In the genomic region with DNA sequence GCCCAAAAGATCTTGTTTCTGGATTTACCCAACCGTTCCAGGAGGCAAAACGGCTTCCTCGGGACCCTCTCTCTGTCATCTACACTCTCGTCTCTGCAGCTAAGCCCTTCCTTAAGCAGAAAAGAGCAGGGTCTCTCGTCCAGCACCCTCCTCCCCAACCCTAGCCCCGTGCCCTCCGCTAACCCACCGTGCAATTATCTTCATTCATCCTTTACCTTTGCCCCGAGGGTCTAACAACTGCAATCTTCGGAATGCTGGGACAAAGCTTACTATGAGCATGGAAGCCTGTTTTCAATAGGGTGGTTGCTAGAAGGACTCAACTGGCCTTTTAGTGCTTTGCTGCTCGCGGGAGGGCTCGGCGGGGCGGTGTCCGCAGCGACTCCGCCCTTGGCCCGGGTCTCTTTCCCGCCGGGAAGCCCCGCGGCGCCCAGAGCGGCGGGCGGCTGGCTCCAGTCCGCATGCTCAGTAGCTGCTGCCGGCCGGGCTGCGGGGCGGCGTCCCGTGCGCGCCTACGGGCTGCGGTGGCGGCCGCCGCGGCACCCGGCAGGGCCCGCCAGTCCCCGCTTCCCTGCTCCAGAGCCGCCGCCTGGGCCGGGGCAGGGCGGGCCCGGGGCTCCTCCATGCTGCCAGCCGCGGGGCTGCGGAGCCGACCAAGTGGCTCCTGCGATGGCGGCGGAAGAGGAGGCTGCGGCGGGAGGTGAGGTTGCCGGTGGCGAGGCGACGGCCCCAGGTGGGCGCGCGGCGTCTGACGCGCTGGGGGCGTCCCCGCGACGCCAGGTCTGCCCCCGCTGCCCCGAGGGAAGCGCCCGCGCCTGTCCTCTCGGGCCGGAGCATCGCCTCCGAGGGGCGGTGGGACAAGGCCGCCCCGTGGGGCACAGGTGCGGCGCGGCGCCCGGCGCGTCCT, we compare ENCODE assay signal across 8 cellular contexts.
DNase-seq lines count a peak whose midpoint lies in the region; ATAC-seq and TF ChIP-seq lines count a peak whose summit lies in the region.

A gene with protein sequence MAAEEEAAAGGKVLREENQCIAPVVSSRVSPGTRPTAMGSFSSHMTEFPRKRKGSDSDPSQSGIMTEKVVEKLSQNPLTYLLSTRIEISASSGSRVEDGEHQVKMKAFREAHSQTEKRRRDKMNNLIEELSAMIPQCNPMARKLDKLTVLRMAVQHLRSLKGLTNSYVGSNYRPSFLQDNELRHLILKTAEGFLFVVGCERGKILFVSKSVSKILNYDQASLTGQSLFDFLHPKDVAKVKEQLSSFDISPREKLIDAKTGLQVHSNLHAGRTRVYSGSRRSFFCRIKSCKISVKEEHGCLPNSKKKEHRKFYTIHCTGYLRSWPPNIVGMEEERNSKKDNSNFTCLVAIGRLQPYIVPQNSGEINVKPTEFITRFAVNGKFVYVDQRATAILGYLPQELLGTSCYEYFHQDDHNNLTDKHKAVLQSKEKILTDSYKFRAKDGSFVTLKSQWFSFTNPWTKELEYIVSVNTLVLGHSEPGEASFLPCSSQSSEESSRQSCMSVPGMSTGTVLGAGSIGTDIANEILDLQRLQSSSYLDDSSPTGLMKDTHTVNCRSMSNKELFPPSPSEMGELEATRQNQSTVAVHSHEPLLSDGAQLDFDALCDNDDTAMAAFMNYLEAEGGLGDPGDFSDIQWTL (plus strand): TSS at position 430 of the 904 bp plus-strand sequence. CDS start 237 bp downstream, at position 667.

- H2AFZ ChIP-seq in MM.1S (ENCODE audit: low read length): peak within 1 kb of the TSS; percentile 99

- no peak within 1 kb of the TSS for H3K27ac Mint-ChIP-seq in central memory CD8-positive, alpha-beta T cell (ENCODE audit: low read depth)

- H3K27ac ChIP-seq in MM.1S (ENCODE audit: low read length): peak within 1 kb of the TSS; percentile 81

- peaks cover 5% of the 10 kb centered on the region for H3K36me3 Mint-ChIP-seq in central memory CD8-positive, alpha-beta T cell (ENCODE audit: insufficient read depth)

- no peaks in the 10 kb centered on the region for H3K36me3 ChIP-seq in MM.1S (replicated peaks; ENCODE audit: insufficient read depth, low read length)

- H3K27me3 ChIP-seq in MM.1S (replicated peaks; ENCODE audit: insufficient read depth, low read length): no peaks in the 10 kb centered on the region

- peaks cover 28% of the 10 kb centered on the region for H3F3A ChIP-seq in MM.1S (ENCODE audit: insufficient read depth, low read length)

- peaks cover 41% of the 10 kb centered on the region for H3K79me2 ChIP-seq in MM.1S (ENCODE audit: low read length)

- H3K4me2 ChIP-seq in MM.1S (ENCODE audit: low read depth, low read length): peak within 1 kb of the TSS; percentile 87

- no peaks in the 10 kb centered on the region for H3K9me3 Mint-ChIP-seq in central memory CD8-positive, alpha-beta T cell

- H3K4me1 Mint-ChIP-seq in central memory CD8-positive, alpha-beta T cell: peaks cover 14% of the 10 kb centered on the region

- H3K9me2 ChIP-seq in MM.1S (replicated peaks; ENCODE audit: insufficient read depth, low read length): no peaks in the 10 kb centered on the region

- H3K4me3 Mint-ChIP-seq in central memory CD8-positive, alpha-beta T cell: peak within 1 kb of the TSS; percentile 89

- no peaks in the 10 kb centered on the region for H3K9me3 ChIP-seq in MM.1S (replicated peaks; ENCODE audit: insufficient read depth, low read length)

- TF ChIP-seq CTCF in GM12864 (IDR thresholded peaks at IDR 0.05; ENCODE audit: low read depth, low read length, missing control alignments) (no peak), MM.1S (IDR thresholded peaks at IDR 0.05; ENCODE audit: low read length) (no peak)

- no peak for DNase-seq in GM12864 (ENCODE audit: low read depth)
- DNase-seq in HCEC 1CT: peak; percentile 47
- DNase-seq in MM.1S: peak; percentile 65
- peak; percentile 62 for DNase-seq in T1000 (lab: John Stamatoyannopoulos, UW)
- DNase-seq in central memory CD8-positive, alpha-beta T cell (ENCODE audit: low spot score in 2 of 2): no peak
- peak; percentile 81 for DNase-seq in left kidney (ENCODE audit: low read depth, low spot score)
- DNase-seq in stimulated activated CD4-positive, alpha-beta T cell treated with anti-CD3 and anti-CD28 coated beads, Interleukin-4, amount 100 ng/mL, for 48 hours (ENCODE audit: low read depth in 2 of 2): peak; percentile 21 to 30

- H3K27me3 Mint-ChIP-seq in central memory CD8-positive, alpha-beta T cell: peaks cover 57% of the 10 kb centered on the region

- ATAC-seq in central memory CD8-positive, alpha-beta T cell (replicated peaks; ENCODE audit: extremely low read depth, poor library complexity, severe bottlenecking): peak; percentile 65
- ATAC-seq in HG03457 (IDR thresholded peaks at IDR 0.05; ENCODE audit: unreplicated experiment): no peak

- no peaks in the 10 kb centered on the region; the same call in 1 of the 2 replicates for H4K20me1 ChIP-seq in MM.1S (ENCODE audit: insufficient read depth, low read length)

- H3K4me3 ChIP-seq in GM12864 (ENCODE audit: low read depth, low read length) (peak within 1 kb of the TSS; percentile 76), MM.1S (ENCODE audit: low read length) (peak within 1 kb of the TSS; percentile 93)

- peak within 1 kb of the TSS; percentile 77 for H3K9ac ChIP-seq in MM.1S (ENCODE audit: low read length)

- H3K4me1 ChIP-seq in MM.1S (ENCODE audit: low read length): peaks cover 28% of the 10 kb centered on the region

Comparison
In these comparisons a context has a peak if more than half of its experiments do, and no peak if none do; other contexts are left out.
1. DNase-seq: peak in HCEC 1CT (single experiment), MM.1S (single experiment), T1000 (single experiment), left kidney (single experiment) and stimulated activated CD4-positive, alpha-beta T cell treated with anti-CD3 and anti-CD28 coated beads, Interleukin-4, amount 100 ng/mL, for 48 hours (2 of 2); none in GM12864 (single experiment) and central memory CD8-positive, alpha-beta T cell (0 of 2).